24 cellular contexts compared by ENCODE assay signal in genomic region chr2:158381205-158381604, GRCh38.
DNase-seq lines count a peak whose midpoint lies in the region; ATAC-seq and TF ChIP-seq lines count a peak whose summit lies in the region.
"Had no signal": no experiment of that assay in that cellular context is flagged by ENCODE, and none has a peak within 500 bp of the region (broad histone marks: within the 10 kb centered on the region; RNA-seq: fewer than 3 reads in every experiment).

No MANE protein-coding gene starts in this region.

- H3K4me2 ChIP-seq in HCT116 (ENCODE audit: low read length) (no peak overlapping the region), osteoblast (ENCODE audit: insufficient read depth, low read length) (no peak overlapping the region)
- H3K4me2 ChIP-seq: SK-N-SH had no signal

- POLR2A ChIA-PET in HCT116 (lab: Charles Lee), result no interaction called here

- H3K79me2 ChIP-seq in HCT116 (ENCODE audit: insufficient read depth, low read length) (no peaks in the 10 kb centered on the region), osteoblast (ENCODE audit: insufficient read depth, low read length) (no peaks in the 10 kb centered on the region)

- H3K4me1 ChIP-seq in HCT116 (ENCODE audit: control insufficient read depth in 1 of 2, insufficient read depth in 2 of 2, low read length in 2 of 2), result no peaks in the 10 kb centered on the region
- no peaks in the 10 kb centered on the region for H3K4me1 ChIP-seq in osteoblast (ENCODE audit: insufficient read depth, low read length)

- no peak for TF ChIP-seq POLR2A in HCT116 (IDR thresholded peaks at IDR 0.05; ENCODE audit: borderline replicate concordance, extremely low read depth, insufficient read depth, insufficient read length)

- RAD21 ChIA-PET in HCT116 (lab: Charles Lee; ENCODE audit: low non-redundant PET in 1 of 2, low total read pairs in 2 of 2, uncharacterized antibody in 2 of 2, unreplicated experiment in 2 of 2), result no interaction called here

- H3K27me3 ChIP-seq in HCT116 (ENCODE audit: insufficient read depth, low read length), result no peaks in the 10 kb centered on the region
- no peaks in the 10 kb centered on the region for H3K27me3 ChIP-seq in osteoblast (ENCODE audit: insufficient read depth, low read length)

- TF ChIP-seq CTCF in HCT116 (IDR thresholded peaks at IDR 0.05 in 2 of 3, conservative IDR thresholded peaks at IDR 0.05 in 1 of 3; ENCODE audit: borderline replicate concordance in 1 of 3, insufficient read depth in 1 of 3, low read depth in 2 of 3, low read length in 2 of 3), result peak in 2 of 3 experiments; percentile 14 to 41; a peak in 2 of 6 replicates
- TF ChIP-seq CTCF in epithelial cell of proximal tubule (conservative IDR thresholded peaks at IDR 0.05; ENCODE audit: low read depth, low read length), result peak; percentile 4
- peak; percentile 12 for TF ChIP-seq CTCF in osteoblast (IDR thresholded peaks at IDR 0.05; ENCODE audit: extremely low read depth, low read depth, low read length)
- TF ChIP-seq CTCF in coronary artery (IDR thresholded peaks at IDR 0.05), result no peak

- TF ChIP-seq RAD21 in HCT116 (IDR thresholded peaks at IDR 0.05; ENCODE audit: low read depth), result no peak

- H4K20me1 ChIP-seq in HCT116 (ENCODE audit: insufficient read depth), result no peaks in the 10 kb centered on the region
- no peaks in the 10 kb centered on the region for H4K20me1 ChIP-seq in osteoblast (ENCODE audit: insufficient read depth, low read length)

- H3K9me2 ChIP-seq in HCT116 (ENCODE audit: insufficient read depth), result no peaks in the 10 kb centered on the region
- H3K9me2 ChIP-seq: SK-N-SH had no signal

- H3K36me3 ChIP-seq in HCT116 (ENCODE audit: control insufficient read depth in 1 of 2, insufficient read depth in 2 of 2, low read length in 2 of 2) (no peaks in the 10 kb centered on the region), osteoblast (ENCODE audit: insufficient read depth, low read length) (no peaks in the 10 kb centered on the region)

- DNase-seq in HCT116 (ENCODE audit: low read depth, low spot score), result no peak
- peak; percentile 34 for DNase-seq in NAMALWA (ENCODE audit: low spot score)
- no peak for DNase-seq in epithelial cell of proximal tubule (ENCODE audit: low read depth)
- no peak for DNase-seq in osteoblast (ENCODE audit: insufficient read length, low spot score, missing footprints)
- DNase-seq in NCI-H1092 (lab: John Stamatoyannopoulos, UW), result no peak
- DNase-seq in DMS114 treated with DMSO at 0.1 percent for 48 hours (lab: John Stamatoyannopoulos, UW; ENCODE audit: unreplicated experiment), result no peak
- no peak for DNase-seq in coronary artery (ENCODE audit: low spot score)
- DNase-seq: CD4-positive, alpha-beta T cell; COR-L47; DMS79; H9; KG1; NCI-H1105 treated with DMSO at 0.1 percent for 48 hours; NCI-H2029 treated with DMSO at 0.1 percent for 48 hours; NCI-H2171; NCI-H345; NCI-H524; NCI-H774; PC-3; RPMI8226; SHP77; SK-N-SH had no signal

- peak; percentile 60 for ATAC-seq in HCT116
- ATAC-seq: HepG2, PC-3 had no signal

- H3K9me3 ChIP-seq in HCT116 (ENCODE audit: control insufficient read depth in 1 of 2, insufficient read depth in 1 of 2, low read depth in 1 of 2, low read length in 2 of 2) (no peaks in the 10 kb centered on the region), osteoblast (ENCODE audit: low read depth, low read length) (no peaks in the 10 kb centered on the region)
- H3K9me3 ChIP-seq: SK-N-SH had no signal

- H3K9ac ChIP-seq in HCT116 (ENCODE audit: low read length), result no peak overlapping the region
- H3K9ac ChIP-seq: SK-N-SH had no signal

- H3K4me3 ChIP-seq in HCT116 (replicated peaks in 1 of 2; ENCODE audit: low read depth in 1 of 2, low read length in 2 of 2), result no peak overlapping the region
- H3K4me3 ChIP-seq in epithelial cell of proximal tubule (ENCODE audit: low read depth, low read length), result no peak overlapping the region
- H3K4me3 ChIP-seq in osteoblast (ENCODE audit: insufficient read depth, low read length), result no peak overlapping the region
- H3K4me3 ChIP-seq in coronary artery, result no peak overlapping the region

- CTCF ChIA-PET in HCT116 (lab: Charles Lee), result no interaction called here

- intact Hi-C loops in HCT116 (cut with micrococcal nuclease), result no loop called here

- H2AFZ ChIP-seq in HCT116 (ENCODE audit: low read depth, low read length, poor library complexity, severe bottlenecking), result no peak overlapping the region
- H2AFZ ChIP-seq in osteoblast (ENCODE audit: low read length), result no peak overlapping the region

- H3K27ac ChIP-seq in HCT116 (ENCODE audit: low read depth, low read length), result no peak overlapping the region
- H3K27ac ChIP-seq in osteoblast (ENCODE audit: low read depth, low read length), result no peak overlapping the region
- no peak overlapping the region for H3K27ac ChIP-seq in coronary artery
- H3K27ac ChIP-seq: HL-60 had no signal

- BruUV-seq in HCT116 (replicated peaks; lab: Mats Ljungman, UMichigan), result no TSS peak

TF ChIP-seq in HCT116, 20 proteins besides CTCF, POLR2A, EP300 and RAD21:
- no peak for TF ChIP-seq TCF7L2 (IDR thresholded peaks at IDR 0.05; ENCODE audit: borderline replicate concordance, extremely low read depth, insufficient read depth, insufficient read length)
- TF ChIP-seq CEBPB (IDR thresholded peaks at IDR 0.05; ENCODE audit: low read depth), result no peak
- no peak for TF ChIP-seq EGR1 (IDR thresholded peaks at IDR 0.05; ENCODE audit: low read depth)
- no peak for TF ChIP-seq EZH2 (IDR thresholded peaks at IDR 0.05)
- TF ChIP-seq MAX (IDR thresholded peaks at IDR 0.05), result no peak
- TF ChIP-seq EZH2phosphoT487 (IDR thresholded peaks at IDR 0.05; ENCODE audit: borderline replicate concordance), result no peak
- no peak for TF ChIP-seq SIN3A (IDR thresholded peaks at IDR 0.05; ENCODE audit: low read depth)
- no peak for TF ChIP-seq ATF3 (IDR thresholded peaks at IDR 0.05)
- no peak for TF ChIP-seq YY1 (IDR thresholded peaks at IDR 0.05; ENCODE audit: extremely low read depth, insufficient replicate concordance, low read depth, low read length)
- TF ChIP-seq POLR2AphosphoS5 (IDR thresholded peaks at IDR 0.05; ENCODE audit: low read depth, low read length), result no peak
- no peak for TF ChIP-seq SRF (IDR thresholded peaks at IDR 0.05; ENCODE audit: low read depth)
- TF ChIP-seq ZNF274 (IDR thresholded peaks at IDR 0.05; ENCODE audit: low read depth, low read length), result no peak
- TF ChIP-seq SP1 (IDR thresholded peaks at IDR 0.05; ENCODE audit: low read depth), result no peak
- TF ChIP-seq ZBTB33 (IDR thresholded peaks at IDR 0.05; ENCODE audit: extremely low read depth, insufficient replicate concordance, low read length), result no peak
- no peak for TF ChIP-seq CBX3 (IDR thresholded peaks at IDR 0.05; ENCODE audit: low read depth)
- no peak for TF ChIP-seq REST (IDR thresholded peaks at IDR 0.05; ENCODE audit: low read depth)
- no peak for TF ChIP-seq ZFX (IDR thresholded peaks at IDR 0.05)
- no peak for TF ChIP-seq FOSL1 (IDR thresholded peaks at IDR 0.05; ENCODE audit: low read depth)
- TF ChIP-seq JUND (IDR thresholded peaks at IDR 0.05), result no peak
